Comparison of ENCODE assay signal across 26 cellular contexts in genomic region chr2:190313880-190314279, GRCh38.
"Had no signal": no experiment of that assay in that cellular context is flagged by ENCODE, and none has a peak within 500 bp of the region (broad histone marks: within the 10 kb centered on the region; RNA-seq: fewer than 3 reads in every experiment).

No MANE protein-coding gene starts in this region.

- H3K4me3 ChIP-seq: ascending aorta, cardiac muscle cell, lung, psoas muscle, right atrium auricular region, spleen, upper lobe of left lung, vagina had no signal

- H3K27me3 Mint-ChIP-seq: activated naive CD8-positive, alpha-beta T cell; naive B cell; stimulated activated naive CD8-positive, alpha-beta T cell treated with anti-CD3 and anti-CD28 coated beads, Interleukin-15, Interleukin-2, amounts not matched to agents 100 ng/mL and 50 ng/mL, for 24 hours had no signal

- ATAC-seq: activated T-cell treated with anti-CD3 and anti-CD28 coated beads, Interleukin-2, amount 50 U/mL, for 72 hours; psoas muscle had no signal

- H3K4me3 Mint-ChIP-seq: activated naive CD8-positive, alpha-beta T cell; activated T-cell treated with anti-CD3 and anti-CD28 coated beads, Interleukin-2, amount 50 U/mL, for 72 hours; brain; naive B cell; nephron progenitor cell; stimulated activated naive CD8-positive, alpha-beta T cell treated with anti-CD3 and anti-CD28 coated beads, Interleukin-15, Interleukin-2, amounts not matched to agents 100 ng/mL and 50 ng/mL, for 24 hours had no signal

- H3K36me3 Mint-ChIP-seq: naive B cell had no signal

- H3K27ac ChIP-seq: cardiac muscle cell, neutrophil, parathyroid adenoma, psoas muscle, right atrium auricular region, spleen, upper lobe of left lung, vagina, VCaP had no signal

- H3K9me3 ChIP-seq: ascending aorta, neutrophil, psoas muscle, right atrium auricular region, spleen, upper lobe of left lung, vagina had no signal

- H2AFZ ChIP-seq: parathyroid adenoma had no signal

- DNase-seq: activated CD4-positive, alpha-beta T cell treated with anti-CD3 and anti-CD28 coated beads for 4 hours; activated CD4-positive, alpha-beta T cell treated with anti-CD3 and anti-CD28 coated beads, Interleukin-2, amount 50 U/mL, for 4 hours; activated naive CD4-positive, alpha-beta T cell treated with Interleukin-2 at 50 U/mL for 16 hours; activated T-cell treated with anti-CD3 and anti-CD28 coated beads for 4 hours; activated T-cell treated with anti-CD3 and anti-CD28 coated beads, Interleukin-2, amount 50 U/mL, for 72 hours; cerebellar nuclear complex; head of caudate nucleus; hippocampal formation; naive B cell; nephron progenitor cell; psoas muscle; spleen; stimulated activated CD4-positive, alpha-beta T cell treated with anti-CD3 and anti-CD28 coated beads, Interleukin-2, amount 100 ng/mL, for 48 hours; substantia nigra; upper lobe of left lung had no signal

- H3K9ac ChIP-seq: parathyroid adenoma had no signal

- H3K9me3 Mint-ChIP-seq: activated T-cell treated with anti-CD3 and anti-CD28 coated beads, Interleukin-2, amount 50 U/mL, for 72 hours; brain; naive B cell; nephron progenitor cell; stimulated activated naive CD8-positive, alpha-beta T cell treated with anti-CD3 and anti-CD28 coated beads, Interleukin-15, Interleukin-2, amounts not matched to agents 100 ng/mL and 50 ng/mL, for 24 hours had no signal

- H3K27me3 ChIP-seq: ascending aorta, cardiac muscle cell, neutrophil, right atrium auricular region, spleen, upper lobe of left lung, vagina had no signal

- H3K27ac Mint-ChIP-seq: activated naive CD8-positive, alpha-beta T cell; activated T-cell treated with anti-CD3 and anti-CD28 coated beads, Interleukin-2, amount 50 U/mL, for 72 hours; brain; naive B cell; nephron progenitor cell; stimulated activated naive CD8-positive, alpha-beta T cell treated with anti-CD3 and anti-CD28 coated beads, Interleukin-15, Interleukin-2, amounts not matched to agents 100 ng/mL and 50 ng/mL, for 24 hours had no signal

- H3K36me3 ChIP-seq: cardiac muscle cell, right atrium auricular region had no signal
